8 cellular contexts compared by ENCODE assay signal in genomic region chr19:53881482-53882390, GRCh38. TPM values are rescaled to one million over a fixed set of nuclear protein-coding genes. Genes with fewer than 3 reads are reported as not detected.
DNase-seq lines count a peak whose midpoint lies in the region; ATAC-seq, FAIRE-seq and TF ChIP-seq lines count a peak whose summit lies in the region.

Gene PRKCG (plus strand): TSS chr19:53882197. CDS start chr19:53882495, 298 bp downstream.

- peak within 1 kb of the TSS; percentile 89 for H3K4me2 ChIP-seq in HepG2 (ENCODE audit: low read depth, low read length)

- POLR2A ChIA-PET in HepG2 (lab: Yijun Ruan, JAX), result interaction anchor here (1.4 to 1.5 kb wide), 3 partner anchors 14 to 17 kb away, joined by 6 to 14 read pairs (median 9); partner anchors contain the start of gene MYADM

- no peak within 1 kb of the TSS for H3K27ac Mint-ChIP-seq in stimulated activated memory B cell treated with anti-CD40 and anti-IgM and Interleukin-4, amounts not matched to agents 10 μg/mL and 1 μg/mL and 100 μg/mL, for 72 hours

- no peak for FAIRE-seq in bronchial epithelial cell (lab: Jason Lieb, UNC)
- no peak for FAIRE-seq in HepG2 (lab: Jason Lieb, UNC)

- TF ChIP-seq POLR2A in HepG2 (IDR thresholded peaks at IDR 0.05; ENCODE audit: insufficient read depth in 1 of 2, low read depth in 2 of 2, low read length in 2 of 2) (no peak), adrenal gland (IDR thresholded peaks at IDR 0.05) (no peak)

- DNase-seq in HFF-Myc (ENCODE audit: extremely low read depth, low read depth) (no peak), T-helper 2 cell (peak; percentile 24 to 61 (median 54)), bronchial epithelial cell (ENCODE audit: low read depth) (no peak), HepG2 (ENCODE audit: low spot score) (peak; percentile 44), adrenal gland (no peak)

- no peak within 1 kb of the TSS for H3K4me3 Mint-ChIP-seq in stimulated activated memory B cell treated with anti-CD40 and anti-IgM and Interleukin-4, amounts not matched to agents 10 μg/mL and 1 μg/mL and 100 μg/mL, for 72 hours

- peak within 1 kb of the TSS; percentile 38; the same call in 1 of the 2 replicates for H3K9ac ChIP-seq in HepG2 (ENCODE audit: insufficient read depth, low read depth, low read length)

- H3K9me3 Mint-ChIP-seq in stimulated activated memory B cell treated with anti-CD40 and anti-IgM and Interleukin-4, amounts not matched to agents 10 μg/mL and 1 μg/mL and 100 μg/mL, for 72 hours, result peaks cover 3% of the 10 kb centered on the region

- H3K4me1 ChIP-seq in HepG2 (ENCODE audit: insufficient read depth, low read length) (peaks cover 30% of the 10 kb centered on the region), adrenal gland (replicated peaks in 1 of 2) (peaks cover 0 to 17% of the 10 kb centered on the region in 2 donors)

- no peaks in the 10 kb centered on the region for H4K20me1 ChIP-seq in HepG2 (ENCODE audit: insufficient read depth, low read length)

- peaks cover 15% of the 10 kb centered on the region for H3K4me1 Mint-ChIP-seq in stimulated activated memory B cell treated with anti-CD40 and anti-IgM and Interleukin-4, amounts not matched to agents 10 μg/mL and 1 μg/mL and 100 μg/mL, for 72 hours

- no peak for TF ChIP-seq EP300 in HepG2 (IDR thresholded peaks at IDR 0.05; ENCODE audit: low read depth in 2 of 2, low read length in 2 of 2)
- no peak for TF ChIP-seq EP300 in HepG2 (CRISPR knock-in tag; IDR thresholded peaks at IDR 0.05; ENCODE audit: borderline replicate concordance)

- peaks cover 6% of the 10 kb centered on the region for H3K27me3 Mint-ChIP-seq in stimulated activated memory B cell treated with anti-CD40 and anti-IgM and Interleukin-4, amounts not matched to agents 10 μg/mL and 1 μg/mL and 100 μg/mL, for 72 hours

- no peaks in the 10 kb centered on the region for H3K36me3 ChIP-seq in bronchial epithelial cell (ENCODE audit: control insufficient read depth, insufficient read depth, low read length)
- no peaks in the 10 kb centered on the region for H3K36me3 ChIP-seq in HepG2 (replicated peaks in 1 of 2; ENCODE audit: control insufficient read depth in 1 of 2, insufficient read depth in 2 of 2, low read length in 2 of 2)
- no peaks in the 10 kb centered on the region for H3K36me3 ChIP-seq in adrenal gland (replicated peaks in 1 of 2)

- in situ Hi-C loops in HepG2 (cut with HindIII; ENCODE audit: extremely low pct_ligation_motif_present, low pct_unique_long_range_greater_than_20kb), result loop anchor here (5.0 kb wide), 1 partner anchor 39 kb away; no protein-coding TSS in a partner anchor

- intact Hi-C loops in HepG2 (cut with micrococcal nuclease; ENCODE audit: unreplicated experiment), result loop anchor here (2.0 kb wide), 1 partner anchor 39 kb away; no protein-coding TSS in a partner anchor
- intact Hi-C loops in adrenal gland (cut with DNase I), result no loop called here

- TF ChIP-seq CTCF in 22Rv1 (IDR thresholded peaks at IDR 0.05) (peak; percentile 42; the same call in 1 of the 2 replicates), HFF-Myc (IDR thresholded peaks at IDR 0.05; ENCODE audit: low read depth, low read length, missing control alignments) (peak; percentile 62), bronchial epithelial cell (IDR thresholded peaks at IDR 0.05; ENCODE audit: insufficient read depth, low read length, severe bottlenecking) (peak; percentile 71), HepG2 (CRISPR knock-in tag; IDR thresholded peaks at IDR 0.05) (peak; percentile 74), adrenal gland (IDR thresholded peaks at IDR 0.05) (peak in 3 of 6 experiments; percentile 7 to 41 (median 40))

- H3K4me3 ChIP-seq in HFF-Myc (replicated peaks; ENCODE audit: low read depth, low read length), result peak within 1 kb of the TSS; percentile 34
- peak within 1 kb of the TSS; percentile 1 for H3K4me3 ChIP-seq in bronchial epithelial cell (ENCODE audit: low read depth, low read length)
- peak within 1 kb of the TSS; percentile 49 to 68 (median 51) for H3K4me3 ChIP-seq in HepG2 (replicated peaks in 1 of 3; ENCODE audit: insufficient read depth in 1 of 3, low read depth in 2 of 3, low read length in 3 of 3)
- H3K4me3 ChIP-seq in adrenal gland, result peak within 1 kb of the TSS in 1 of 4 donors; percentile 26

- WGBS in HepG2 (ENCODE audit: low lambda C conversion rate), result 7% methylated on average over 25 of the region's 49 CpGs
- WGBS in adrenal gland, 4 donors, result 2 to 5% (median 3%) methylated on average over 21 to 49 of the region's 49 CpGs

- peak; percentile 51 for ATAC-seq in HepG2
- ATAC-seq in stimulated activated memory B cell treated with anti-CD40 and anti-IgM and Interleukin-4, amounts not matched to agents 10 μg/mL and 1 μg/mL and 100 μg/mL, for 72 hours, result peak; percentile 44
- no peak for ATAC-seq in GM21367 (IDR thresholded peaks at IDR 0.05; ENCODE audit: unreplicated experiment)

- BruUV-seq in HepG2 (replicated peaks; lab: Mats Ljungman, UMichigan), result no TSS peak

- CTCF ChIA-PET in HepG2 (lab: Yijun Ruan, JAX; ENCODE audit: low intra/inter-chr PET ratio, low total read pairs), result interaction anchor here (2.7 to 3.7 kb wide), 2 partner anchors 29 to 40 kb away, joined by 20 to 34 read pairs; no protein-coding TSS in a partner anchor

- no peaks in the 10 kb centered on the region for H3K9me3 ChIP-seq in HepG2 (ENCODE audit: low read length)
- no peaks in the 10 kb centered on the region for H3K9me3 ChIP-seq in adrenal gland (replicated peaks in 1 of 3)

- H3K79me2 ChIP-seq in HepG2 (ENCODE audit: insufficient read depth, low read length), result no peaks in the 10 kb centered on the region

- H3K27ac ChIP-seq in 22Rv1, result peak within 1 kb of the TSS; percentile 48
- no peak within 1 kb of the TSS for H3K27ac ChIP-seq in HepG2 (ENCODE audit: extremely low read length, insufficient read depth, low read length)
- H3K27ac ChIP-seq in adrenal gland, result no peak within 1 kb of the TSS

- TF ChIP-seq RAD21 in HepG2 (CRISPR knock-in tag; IDR thresholded peaks at IDR 0.05), result peak; percentile 88

- H3K27me3 ChIP-seq in bronchial epithelial cell (ENCODE audit: control insufficient read depth, insufficient read depth, low read length) (peaks cover 29% of the 10 kb centered on the region), HepG2 (ENCODE audit: control insufficient read depth in 1 of 2, insufficient read depth in 2 of 2, low read length in 2 of 2) (peaks cover 0 to 38% of the 10 kb centered on the region in 2 experiments; a peak in 3 of 5 replicates), adrenal gland (peaks cover 26% of the 10 kb centered on the region)

- H2AFZ ChIP-seq in HepG2 (ENCODE audit: low read length), result no peak within 1 kb of the TSS

- H3K36me3 Mint-ChIP-seq in stimulated activated memory B cell treated with anti-CD40 and anti-IgM and Interleukin-4, amounts not matched to agents 10 μg/mL and 1 μg/mL and 100 μg/mL, for 72 hours, result peaks cover 5% of the 10 kb centered on the region

TF ChIP-seq in HepG2, 621 proteins besides CTCF, POLR2A, EP300 and RAD21 (continues in another document):
- no peak for TF ChIP-seq ZFX (CRISPR knock-in tag; IDR thresholded peaks at IDR 0.05; ENCODE audit: low read depth)
- TF ChIP-seq ZNF768 (CRISPR knock-in tag; IDR thresholded peaks at IDR 0.05), result peak; percentile 47
- no peak for TF ChIP-seq ZKSCAN8 (CRISPR knock-in tag; IDR thresholded peaks at IDR 0.05; ENCODE audit: borderline replicate concordance)
- no peak for TF ChIP-seq EZH2 (conservative IDR thresholded peaks at IDR 0.05; ENCODE audit: low read depth, low read length)
- no peak for TF ChIP-seq STAT6 (CRISPR knock-in tag; IDR thresholded peaks at IDR 0.05; ENCODE audit: borderline replicate concordance)

RNA-seq across cellular contexts. Expression of gene PRKCG, which starts in this region (rescaled TPM):
- total RNA-seq in bronchial epithelial cell, result not detected in 2 replicates
- total RNA-seq in HepG2 (2016; rRNA removed; fragmentation: Illumina TruSeq; extraction: Trizol), result 0.02 TPM in 1 of 2 replicates, not detected in the other
- not detected in 2 replicates for total RNA-seq in HepG2 (2016; cell fraction: cytosol; rRNA removed; fragmentation: Illumina TruSeq; extraction: Trizol; ENCODE audit: low read depth)
- not detected in 2 replicates for total RNA-seq in HepG2 (2016; cell fraction: insoluble cytoplasmic fraction; rRNA removed; fragmentation: Illumina TruSeq; extraction: Trizol)
- not detected in 2 replicates for total RNA-seq in HepG2 (2016; cell fraction: membrane; rRNA removed; fragmentation: Illumina TruSeq; extraction: Trizol)
- not detected in 2 replicates for total RNA-seq in HepG2 (2016; cell fraction: nucleus; rRNA removed; fragmentation: Illumina TruSeq; extraction: Trizol)
- polyA plus RNA-seq in HepG2 (2011; rRNA removed), result 0.03 and 0.04 TPM in 2 replicates
- not detected in 2 replicates for polyA plus RNA-seq in HepG2 (2011; cell fraction: cytosol; rRNA removed)
- 0.24 and 0.68 TPM in 2 replicates for polyA plus RNA-seq in HepG2 (2011; cell fraction: nucleus; rRNA removed)
- 0.08 TPM in 1 of 2 replicates, not detected in the other for polyA plus RNA-seq in HepG2 (2012)
- polyA plus RNA-seq in HepG2 (2016; cell fraction: cytosol; fragmentation: Illumina TruSeq; extraction: Trizol; ENCODE audit: low read depth), result not detected in 2 replicates
- polyA plus RNA-seq in HepG2 (2016; cell fraction: insoluble cytoplasmic fraction; fragmentation: Illumina TruSeq; extraction: Trizol; ENCODE audit: low read depth), result not detected in 2 replicates
- not detected in 2 replicates for polyA plus RNA-seq in HepG2 (2016; cell fraction: membrane; fragmentation: Illumina TruSeq; extraction: Trizol; ENCODE audit: low read depth)
- 0.37 and 0.40 TPM in 2 replicates for polyA plus RNA-seq in HepG2 (2016; cell fraction: nucleus; fragmentation: Illumina TruSeq; extraction: Trizol; ENCODE audit: insufficient read depth, low read depth)
- 0.84 TPM in 1 of 2 replicates, not detected in the other for polyA minus RNA-seq in HepG2 (2011; rRNA and poly(A)+ RNA removed; ENCODE audit: low replicate concordance)
- polyA minus RNA-seq in HepG2 (2011; cell fraction: cytosol; rRNA and poly(A)+ RNA removed), result not detected in 2 replicates
- 0.13 TPM in 1 of 2 replicates, not detected in the other for polyA minus RNA-seq in HepG2 (2011; cell fraction: nucleus; rRNA and poly(A)+ RNA removed)
- not detected for total RNA-seq in adrenal gland
- not detected for polyA plus RNA-seq in adrenal gland

Comparison
In these comparisons a context has a peak if more than half of its experiments do, and no peak if none do; other contexts are left out.
1. Peak in DNase-seq, ATAC-seq, H3K4me3 ChIP-seq, H3K9ac ChIP-seq and H3K4me2 ChIP-seq in HepG2; RNA of the gene not detected or under 1 TPM.
2. DNase-seq: peak in T-helper 2 cell (5 of 5); none in HFF-Myc (single experiment), bronchial epithelial cell (single experiment) and adrenal gland (0 of 7).